Comparison of ENCODE assay signal across 11 cellular contexts in the genomic region with DNA sequence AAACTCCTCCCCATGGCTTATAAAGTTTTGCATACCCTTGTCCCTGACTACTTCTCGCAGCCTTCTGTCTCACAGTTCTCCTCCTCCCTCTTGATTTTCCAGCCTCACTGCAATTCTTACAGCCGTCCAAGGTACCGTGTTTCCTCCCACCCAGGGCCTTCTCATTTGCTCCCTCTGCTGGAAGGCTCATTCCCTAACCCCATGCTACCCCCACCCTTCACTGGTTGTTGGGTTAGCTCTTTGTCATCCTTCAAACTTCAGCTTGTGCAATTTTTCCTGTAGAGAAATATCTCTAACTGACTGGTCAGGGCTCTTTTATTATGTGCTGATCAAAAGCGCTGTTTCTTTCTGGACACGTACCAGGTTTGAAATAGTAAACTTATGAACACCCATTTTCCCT.
A peak's percentile ranks its signal among the peaks of the same experiment; 100 is the strongest.
DNase-seq lines count a peak whose midpoint lies in the region; ATAC-seq, FAIRE-seq and TF ChIP-seq lines count a peak whose summit lies in the region.
"Had no signal": no experiment of that assay in that cellular context is flagged by ENCODE, and none has a peak within 500 bp of the region (broad histone marks: within the 10 kb centered on the region; RNA-seq: fewer than 3 reads in every experiment).

No MANE protein-coding gene starts in this region.

- DNase-seq in DND-41 (no peak), HuH-7 (ENCODE audit: low spot score) (peak; percentile 44), astrocyte (ENCODE audit: low read depth) (no peak)
- DNase-seq in stimulated activated CD4-positive, alpha-beta T cell treated with anti-CD3 and anti-CD28 coated beads, Interleukin-4, amount 100 ng/mL, for 1 hour, result no peak
- no peak for DNase-seq in activated CD4-positive, alpha-beta T cell treated with anti-CD3 and anti-CD28 coated beads, Interleukin-2, amount 50 U/mL, for 4 hours
- DNase-seq in stimulated activated CD8-positive, alpha-beta memory T cell treated with anti-CD3 and anti-CD28 coated beads, Interleukin-4, amount 100 ng/mL, for 48 hours, result no peak
- DNase-seq in naive thymus-derived CD8-positive, alpha-beta T cell, result no peak
- DNase-seq: amygdala; stimulated activated CD4-positive, alpha-beta T cell treated with anti-CD3 and anti-CD28 coated beads, Interleukin-2, amount 100 ng/mL, for 48 hours had no signal

- H3K4me1 Mint-ChIP-seq in astrocyte (ENCODE audit: low read depth, unreplicated experiment), result peaks cover 8% of the 10 kb centered on the region
- H3K4me1 Mint-ChIP-seq in naive thymus-derived CD8-positive, alpha-beta T cell, result peaks cover 2 to 44% (median 3%) of the 10 kb centered on the region in 4 donors

- 92% methylated on average over 5 of the region's 5 CpGs for WGBS in liver

- H3K27ac ChIP-seq in DND-41 (ENCODE audit: low read length), result no peak overlapping the region
- H3K27ac ChIP-seq in astrocyte (ENCODE audit: low read depth, low read length), result no peak overlapping the region
- no peak overlapping the region for H3K27ac ChIP-seq in liver (ENCODE audit: low read depth in 1 of 2, low read length in 2 of 2)

- H2AFZ ChIP-seq in DND-41 (ENCODE audit: low read depth, low read length) (no peak overlapping the region), astrocyte (ENCODE audit: low read depth, low read length) (no peak overlapping the region)

- TF ChIP-seq CTCF in DND-41 (IDR thresholded peaks at IDR 0.05; ENCODE audit: borderline replicate concordance, extremely low read depth, low read length, poor library complexity, severe bottlenecking) (peak; percentile 45), astrocyte (IDR thresholded peaks at IDR 0.05; ENCODE audit: insufficient read depth, low read depth, low read length) (peak; percentile 14), liver (IDR thresholded peaks at IDR 0.05; ENCODE audit: low read depth, low read length, missing input control) (peak; percentile 9)

- H3K27me3 ChIP-seq in DND-41 (ENCODE audit: insufficient read depth, low read length, poor library complexity) (no peaks in the 10 kb centered on the region), astrocyte (ENCODE audit: insufficient read depth, low read length) (no peaks in the 10 kb centered on the region), liver (ENCODE audit: control insufficient read depth in 4 of 4, insufficient read depth in 4 of 4, low read length in 3 of 4) (no peaks in the 10 kb centered on the region)

- H3K27ac Mint-ChIP-seq in astrocyte (ENCODE audit: unreplicated experiment), result no peak overlapping the region
- H3K27ac Mint-ChIP-seq in naive thymus-derived CD8-positive, alpha-beta T cell, result peak overlapping the region in 2 of 10 donors; percentile 3 to 91

- H3K4me3 Mint-ChIP-seq in astrocyte (ENCODE audit: unreplicated experiment), result no peak overlapping the region
- no peak overlapping the region for H3K4me3 Mint-ChIP-seq in naive thymus-derived CD8-positive, alpha-beta T cell

- no peaks in the 10 kb centered on the region for H3K36me3 Mint-ChIP-seq in astrocyte (ENCODE audit: low read depth, unreplicated experiment)
- peaks cover 0 to 5% (median 0%) of the 10 kb centered on the region in 3 donors for H3K36me3 Mint-ChIP-seq in naive thymus-derived CD8-positive, alpha-beta T cell

- ATAC-seq in DND-41 (ENCODE audit: insufficient read depth, low read depth), result no peak
- no peak for ATAC-seq in naive thymus-derived CD8-positive, alpha-beta T cell

- peak; percentile 38 to 63 for TF ChIP-seq RAD21 in liver (IDR thresholded peaks at IDR 0.05)

- POLR2A ChIA-PET in naive thymus-derived CD8-positive, alpha-beta T cell (lab: Charles Lee), result no interaction called here

- H3K9ac ChIP-seq in DND-41 (ENCODE audit: low read depth, low read length), result no peak overlapping the region
- no peak overlapping the region for H3K9ac ChIP-seq in astrocyte (ENCODE audit: low read length)
- H3K9ac ChIP-seq in liver (ENCODE audit: low read depth in 1 of 2, low read length in 2 of 2), result no peak overlapping the region

- H3K9me3 Mint-ChIP-seq in astrocyte (ENCODE audit: unreplicated experiment), result no peaks in the 10 kb centered on the region
- peaks cover 0 to 5% (median 0%) of the 10 kb centered on the region in 9 donors for H3K9me3 Mint-ChIP-seq in naive thymus-derived CD8-positive, alpha-beta T cell

- no peaks in the 10 kb centered on the region for H3K79me2 ChIP-seq in DND-41 (ENCODE audit: insufficient read depth, low read length)
- no peaks in the 10 kb centered on the region for H3K79me2 ChIP-seq in astrocyte (ENCODE audit: insufficient read depth, low read length)

- H3K36me3 ChIP-seq in DND-41 (ENCODE audit: insufficient read depth, low read length), result no peaks in the 10 kb centered on the region; the same call in 1 of the 2 replicates
- no peaks in the 10 kb centered on the region for H3K36me3 ChIP-seq in astrocyte (ENCODE audit: insufficient read depth, low read length)
- H3K36me3 ChIP-seq in liver (ENCODE audit: control insufficient read depth in 4 of 4, insufficient read depth in 3 of 4, low read depth in 1 of 4, low read length in 3 of 4), result no peaks in the 10 kb centered on the region

- H4K20me1 ChIP-seq in DND-41 (ENCODE audit: insufficient read depth, low read length), result no peaks in the 10 kb centered on the region
- no peaks in the 10 kb centered on the region for H4K20me1 ChIP-seq in astrocyte (ENCODE audit: insufficient read depth, low read length)

- peaks cover 11% of the 10 kb centered on the region for H3K4me1 ChIP-seq in DND-41 (ENCODE audit: insufficient read depth, low read length)
- peaks cover under 1% of the 10 kb centered on the region for H3K4me1 ChIP-seq in astrocyte (ENCODE audit: insufficient read depth, low read length)
- peaks cover 3 to 15% (median 7%) of the 10 kb centered on the region in 4 donors for H3K4me1 ChIP-seq in liver (ENCODE audit: control insufficient read depth in 4 of 4, insufficient read depth in 4 of 4, low read length in 3 of 4)

- no peak for FAIRE-seq in astrocyte (lab: Jason Lieb, UNC)
- FAIRE-seq: islet of Langerhans had no signal

- no peaks in the 10 kb centered on the region for H3K27me3 Mint-ChIP-seq in astrocyte (ENCODE audit: low read depth, unreplicated experiment)
- peaks cover 0 to 11% (median 6%) of the 10 kb centered on the region in 5 donors for H3K27me3 Mint-ChIP-seq in naive thymus-derived CD8-positive, alpha-beta T cell

- H3K9me3 ChIP-seq in DND-41 (ENCODE audit: insufficient read depth, low read length, severe bottlenecking), result no peaks in the 10 kb centered on the region
- H3K9me3 ChIP-seq in astrocyte (ENCODE audit: insufficient read depth, low read depth, low read length), result no peaks in the 10 kb centered on the region
- no peaks in the 10 kb centered on the region for H3K9me3 ChIP-seq in liver (ENCODE audit: control insufficient read depth in 4 of 4, low read length in 3 of 4)

- H3K4me2 ChIP-seq in DND-41 (ENCODE audit: insufficient read depth, low read length), result no peak overlapping the region
- H3K4me2 ChIP-seq in astrocyte (ENCODE audit: low read length), result no peak overlapping the region

- H3K4me3 ChIP-seq in DND-41 (ENCODE audit: low read depth in 1 of 2, low read length in 2 of 2), result no peak overlapping the region
- H3K4me3 ChIP-seq in astrocyte (ENCODE audit: insufficient read depth, low read depth, low read length), result no peak overlapping the region
- H3K4me3 ChIP-seq in liver (ENCODE audit: low read depth in 1 of 3, low read length in 3 of 3), result no peak overlapping the region

TF ChIP-seq in liver, 16 proteins besides CTCF, POLR2A, EP300 and RAD21:
- TF ChIP-seq FOXA1 (IDR thresholded peaks at IDR 0.05) (no peak), GABPA (IDR thresholded peaks at IDR 0.05 in 1 of 2, conservative IDR thresholded peaks at IDR 0.05 in 1 of 2) (no peak), YY1 (IDR thresholded peaks at IDR 0.05) (no peak)
